In genomic region chr3:48372377-48372770, GRCh38 we compare ENCODE assay signal across 17 cellular contexts. TPM values are rescaled to one million over a fixed set of nuclear protein-coding genes. Genes with fewer than 3 reads are reported as not detected.
DNase-seq lines count a peak whose midpoint lies in the region; ATAC-seq and TF ChIP-seq lines count a peak whose summit lies in the region.
"Had no signal": no experiment of that assay in that cellular context is flagged by ENCODE, and none has a peak within 500 bp of the region (broad histone marks: within the 10 kb centered on the region; RNA-seq: fewer than 3 reads in every experiment).

No MANE protein-coding gene starts in this region.

- no peaks in the 10 kb centered on the region for H4K20me1 ChIP-seq in GM23338 (replicated peaks; ENCODE audit: insufficient read depth)
- no peaks in the 10 kb centered on the region for H4K20me1 ChIP-seq in OCI-LY1 (ENCODE audit: insufficient read depth, low read length)

- no peak overlapping the region for H3K4me3 Mint-ChIP-seq in GM23338

- H3K36me3 Mint-ChIP-seq in GM23338 (ENCODE audit: low read depth) = no peaks in the 10 kb centered on the region

- H3K27me3 Mint-ChIP-seq in GM23338 (ENCODE audit: insufficient read depth, low read depth, poor library complexity) = peaks cover 3% of the 10 kb centered on the region

- H3K9me3 ChIP-seq in OCI-LY1 (ENCODE audit: low read length) = no peaks in the 10 kb centered on the region
- no peaks in the 10 kb centered on the region for H3K9me3 ChIP-seq in parathyroid adenoma (ENCODE audit: control insufficient read depth, low read length)
- H3K9me3 ChIP-seq: HAP-1 had no signal

- H3K4me3 ChIP-seq in GM23338 (no peak overlapping the region), OCI-LY1 (ENCODE audit: low read depth, low read length, poor library complexity, severe bottlenecking) (no peak overlapping the region), parathyroid adenoma (ENCODE audit: low read depth, low read length) (no peak overlapping the region)
- H3K4me3 ChIP-seq: HAP-1, SJCRH30 had no signal

- H3K4me1 ChIP-seq in GM23338 (ENCODE audit: insufficient read depth) (peaks cover 9% of the 10 kb centered on the region; the same call in 1 of the 2 replicates), OCI-LY1 (ENCODE audit: insufficient read depth, low read length, severe bottlenecking) (peaks cover 48% of the 10 kb centered on the region), parathyroid adenoma (peaks cover under 1% of the 10 kb centered on the region)
- H3K4me1 ChIP-seq: HAP-1 had no signal

- H3K27me3 ChIP-seq in GM23338 (ENCODE audit: insufficient read depth) = no peaks in the 10 kb centered on the region
- no peaks in the 10 kb centered on the region for H3K27me3 ChIP-seq in OCI-LY1 (ENCODE audit: insufficient read depth, low read length)
- H3K27me3 ChIP-seq in parathyroid adenoma (ENCODE audit: control insufficient read depth, insufficient read depth, low read length) = no peaks in the 10 kb centered on the region
- H3K27me3 ChIP-seq: SJCRH30 had no signal

- peaks cover 18% of the 10 kb centered on the region for H3K4me1 Mint-ChIP-seq in GM23338

- H2AFZ ChIP-seq in GM23338 (peak overlapping the region; percentile 28; the same call in 1 of the 2 replicates), OCI-LY1 (ENCODE audit: low read length) (no peak overlapping the region), parathyroid adenoma (peak overlapping the region; percentile 58)

- H3K27ac ChIP-seq in GM23338 (ENCODE audit: low read depth) (no peak overlapping the region), OCI-LY1 (ENCODE audit: low read depth, low read length, poor library complexity, severe bottlenecking) (peak overlapping the region; percentile 35), parathyroid adenoma (no peak overlapping the region)
- H3K27ac ChIP-seq: C4-2B, SJCRH30 had no signal

- ATAC-seq in GM23338 (no peak), HG03139 (IDR thresholded peaks at IDR 0.05; ENCODE audit: unreplicated experiment) (no peak), GM21447 (IDR thresholded peaks at IDR 0.05; ENCODE audit: unreplicated experiment) (no peak)

- H3K79me2 ChIP-seq in GM23338 (replicated peaks; ENCODE audit: insufficient read depth) (no peaks in the 10 kb centered on the region), OCI-LY1 (ENCODE audit: insufficient read depth, low read length) (no peaks in the 10 kb centered on the region), parathyroid adenoma (no peaks in the 10 kb centered on the region)

- H3K9ac ChIP-seq in OCI-LY1 (ENCODE audit: low read length) (no peak overlapping the region), parathyroid adenoma (no peak overlapping the region)

- H3K36me3 ChIP-seq in GM23338 (ENCODE audit: insufficient read depth) = no peaks in the 10 kb centered on the region
- no peaks in the 10 kb centered on the region for H3K36me3 ChIP-seq in OCI-LY1 (ENCODE audit: insufficient read depth, low read length)
- H3K36me3 ChIP-seq in parathyroid adenoma (ENCODE audit: control insufficient read depth, insufficient read depth, low read length) = no peaks in the 10 kb centered on the region
- H3K36me3 ChIP-seq: HAP-1, SJCRH30 had no signal

- H3F3A ChIP-seq in GM23338 (replicated peaks; ENCODE audit: low read depth) (no peaks in the 10 kb centered on the region), OCI-LY1 (ENCODE audit: insufficient read depth, low read length) (no peaks in the 10 kb centered on the region)

- H3K4me2 ChIP-seq in GM23338 = no peak overlapping the region
- peak overlapping the region; percentile 31; the same call in 1 of the 2 replicates for H3K4me2 ChIP-seq in OCI-LY1 (ENCODE audit: low read length)
- no peak overlapping the region for H3K4me2 ChIP-seq in parathyroid adenoma (ENCODE audit: low read length)

- H3K9me2 ChIP-seq in GM23338 (ENCODE audit: insufficient read depth) (no peaks in the 10 kb centered on the region), OCI-LY1 (ENCODE audit: low read depth, low read length) (no peaks in the 10 kb centered on the region)

- H3K9me3 Mint-ChIP-seq in GM23338 = no peaks in the 10 kb centered on the region; the same call in 2 of the 3 replicates

- no peak for TF ChIP-seq CTCF in GM23338 (conservative IDR thresholded peaks at IDR 0.05; ENCODE audit: low read depth in 2 of 2)
- no peak for TF ChIP-seq CTCF in OCI-LY1 (IDR thresholded peaks at IDR 0.05; ENCODE audit: low read length)
- no peak for TF ChIP-seq CTCF in parathyroid adenoma (IDR thresholded peaks at IDR 0.05)

- no peak overlapping the region for H3K27ac Mint-ChIP-seq in GM23338

- DNase-seq in NCI-H510A treated with DMSO at 0.1 percent for 48 hours (lab: John Stamatoyannopoulos, UW) (peak; percentile 25), NCI-H510A (lab: John Stamatoyannopoulos, UW) (no peak), GM23338 (ENCODE audit: low spot score) (no peak)
- DNase-seq: NCI-H1436; NCI-H2081; NK-92 treated with Interleukin-12 subunit alpha and Interleukin-12 subunit beta, amount 100 ng/mL, for 24 hours; SJCRH30 had no signal

TF ChIP-seq in GM23338, 12 proteins besides CTCF, POLR2A, EP300 and RAD21 (continues in another document):
- no peak for TF ChIP-seq CREB1 (CRISPR knock-in tag; IDR thresholded peaks at IDR 0.05; ENCODE audit: low read depth)
- no peak for TF ChIP-seq POLR2AphosphoS5 (IDR thresholded peaks at IDR 0.05; ENCODE audit: low read depth)
- no peak for TF ChIP-seq ZNF114 (CRISPR knock-in tag; IDR thresholded peaks at IDR 0.05)
- TF ChIP-seq EZH2phosphoT487 (IDR thresholded peaks at IDR 0.05; ENCODE audit: unreplicated experiment) = no peak
- TF ChIP-seq, protein P1, sequence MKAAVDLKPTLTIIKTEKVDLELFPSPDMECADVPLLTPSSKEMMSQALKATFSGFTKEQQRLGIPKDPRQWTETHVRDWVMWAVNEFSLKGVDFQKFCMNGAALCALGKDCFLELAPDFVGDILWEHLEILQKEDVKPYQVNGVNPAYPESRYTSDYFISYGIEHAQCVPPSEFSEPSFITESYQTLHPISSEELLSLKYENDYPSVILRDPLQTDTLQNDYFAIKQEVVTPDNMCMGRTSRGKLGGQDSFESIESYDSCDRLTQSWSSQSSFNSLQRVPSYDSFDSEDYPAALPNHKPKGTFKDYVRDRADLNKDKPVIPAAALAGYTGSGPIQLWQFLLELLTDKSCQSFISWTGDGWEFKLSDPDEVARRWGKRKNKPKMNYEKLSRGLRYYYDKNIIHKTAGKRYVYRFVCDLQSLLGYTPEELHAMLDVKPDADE (IDR thresholded peaks at IDR 0.05) = no peak
- no peak for TF ChIP-seq STAT1 (IDR thresholded peaks at IDR 0.05; ENCODE audit: unreplicated experiment)
- TF ChIP-seq EZH2 (IDR thresholded peaks at IDR 0.05; ENCODE audit: low read depth, unreplicated experiment) = no peak
- no peak for TF ChIP-seq ZNF331 (CRISPR knock-in tag; IDR thresholded peaks at IDR 0.05; ENCODE audit: low read depth)
- no peak for TF ChIP-seq JUNB (IDR thresholded peaks at IDR 0.05; ENCODE audit: unreplicated experiment)
- no peak for TF ChIP-seq NANOG (IDR thresholded peaks at IDR 0.05; ENCODE audit: borderline replicate concordance)
- TF ChIP-seq, protein P2, sequence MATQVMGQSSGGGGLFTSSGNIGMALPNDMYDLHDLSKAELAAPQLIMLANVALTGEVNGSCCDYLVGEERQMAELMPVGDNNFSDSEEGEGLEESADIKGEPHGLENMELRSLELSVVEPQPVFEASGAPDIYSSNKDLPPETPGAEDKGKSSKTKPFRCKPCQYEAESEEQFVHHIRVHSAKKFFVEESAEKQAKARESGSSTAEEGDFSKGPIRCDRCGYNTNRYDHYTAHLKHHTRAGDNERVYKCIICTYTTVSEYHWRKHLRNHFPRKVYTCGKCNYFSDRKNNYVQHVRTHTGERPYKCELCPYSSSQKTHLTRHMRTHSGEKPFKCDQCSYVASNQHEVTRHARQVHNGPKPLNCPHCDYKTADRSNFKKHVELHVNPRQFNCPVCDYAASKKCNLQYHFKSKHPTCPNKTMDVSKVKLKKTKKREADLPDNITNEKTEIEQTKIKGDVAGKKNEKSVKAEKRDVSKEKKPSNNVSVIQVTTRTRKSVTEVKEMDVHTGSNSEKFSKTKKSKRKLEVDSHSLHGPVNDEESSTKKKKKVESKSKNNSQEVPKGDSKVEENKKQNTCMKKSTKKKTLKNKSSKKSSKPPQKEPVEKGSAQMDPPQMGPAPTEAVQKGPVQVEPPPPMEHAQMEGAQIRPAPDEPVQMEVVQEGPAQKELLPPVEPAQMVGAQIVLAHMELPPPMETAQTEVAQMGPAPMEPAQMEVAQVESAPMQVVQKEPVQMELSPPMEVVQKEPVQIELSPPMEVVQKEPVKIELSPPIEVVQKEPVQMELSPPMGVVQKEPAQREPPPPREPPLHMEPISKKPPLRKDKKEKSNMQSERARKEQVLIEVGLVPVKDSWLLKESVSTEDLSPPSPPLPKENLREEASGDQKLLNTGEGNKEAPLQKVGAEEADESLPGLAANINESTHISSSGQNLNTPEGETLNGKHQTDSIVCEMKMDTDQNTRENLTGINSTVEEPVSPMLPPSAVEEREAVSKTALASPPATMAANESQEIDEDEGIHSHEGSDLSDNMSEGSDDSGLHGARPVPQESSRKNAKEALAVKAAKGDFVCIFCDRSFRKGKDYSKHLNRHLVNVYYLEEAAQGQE (IDR thresholded peaks at IDR 0.05; ENCODE audit: unreplicated experiment) = no peak

RNA-seq across cellular contexts. Expression of gene FBXW12, which starts 0.4 kb away (rescaled TPM):
- not detected in 2 replicates for total RNA-seq in GM23338 (2014; rRNA removed; shearing (Covaris generic))
- polyA plus RNA-seq in GM23338 (2016; fragmentation: Nextera tagmentation; extraction: Ambion mirVana) = 0.21 and 0.73 TPM in 2 replicates
- total RNA-seq: Daoy; HT1080; NCI-H460; T-helper 2 cell treated with Interferon-gamma antibody and Interleukin-4, amounts not matched to agents 100 ng/mL and 5 ng/mL, for 36 hours had no signal

RNA-seq across cellular contexts. Expression of gene SPINK8, which starts 38.9 kb away (rescaled TPM):
- not detected in 2 replicates for total RNA-seq in GM23338 (2014; rRNA removed; shearing (Covaris generic))
- polyA plus RNA-seq in GM23338 (2016; fragmentation: Nextera tagmentation; extraction: Ambion mirVana) = not detected in 2 replicates
- total RNA-seq: Daoy; HT1080; NCI-H460; SJCRH30; T-helper 2 cell treated with Interferon-gamma antibody and Interleukin-4, amounts not matched to agents 100 ng/mL and 5 ng/mL, for 36 hours had no signal

RNA-seq across cellular contexts. Expression of gene PLXNB1, which starts 57.5 kb away (rescaled TPM):
- 144 and 164 TPM in 2 replicates for total RNA-seq in GM23338 (2014; rRNA removed; shearing (Covaris generic))
- 49.0 and 49.3 TPM in 2 replicates for polyA plus RNA-seq in GM23338 (2016; fragmentation: Nextera tagmentation; extraction: Ambion mirVana)
